Comparison of ENCODE assay signal across 8 cellular contexts in the genomic region with DNA sequence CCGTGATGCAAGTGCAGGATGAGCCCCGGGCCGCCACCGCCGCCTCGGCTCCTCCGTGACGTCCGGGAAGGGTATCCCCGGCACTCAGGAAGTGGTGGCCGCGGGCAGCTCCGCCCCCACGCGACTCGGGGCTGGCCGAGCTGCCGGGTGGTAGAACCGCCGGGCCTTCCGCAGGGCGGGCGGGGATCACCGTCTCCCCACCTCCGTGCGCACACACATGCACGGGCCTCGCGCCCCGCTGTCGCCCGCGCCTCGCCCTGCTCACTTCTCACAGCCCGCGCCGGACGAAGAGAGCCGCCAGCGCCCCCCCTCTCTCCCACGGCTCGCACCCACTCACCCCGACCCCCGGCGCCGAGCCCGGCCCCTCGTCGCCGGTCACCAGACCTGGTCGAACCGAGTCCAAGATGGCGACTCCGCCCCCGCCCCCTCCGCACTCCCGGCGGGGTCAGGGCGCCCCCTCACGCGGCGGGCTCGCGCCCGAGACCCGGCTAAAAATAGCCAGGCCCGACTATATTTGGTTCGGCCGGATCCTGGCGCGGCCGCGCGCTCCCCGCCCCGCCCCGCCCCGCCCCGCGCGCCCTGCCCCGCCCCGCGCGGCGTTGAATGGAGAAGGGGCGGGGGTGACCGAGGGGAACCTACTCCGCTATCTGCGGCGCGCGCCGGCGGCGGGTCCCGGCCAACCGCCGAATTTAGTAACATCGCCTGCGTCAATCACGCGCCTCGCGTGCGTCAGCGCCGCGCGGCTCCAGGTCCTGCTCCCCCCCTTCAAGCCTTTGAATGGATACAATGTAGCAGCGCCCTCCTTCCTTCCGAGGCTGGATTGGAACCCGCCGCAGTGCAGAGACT. TPM values are rescaled to one million over a fixed set of nuclear protein-coding genes. Genes with fewer than 3 reads are reported as not detected.
DNase-seq lines count a peak whose midpoint lies in the region; ATAC-seq, FAIRE-seq and TF ChIP-seq lines count a peak whose summit lies in the region.

No MANE protein-coding gene starts in this region.

- TF ChIP-seq POLR2A in GM18951 (IDR thresholded peaks at IDR 0.05; ENCODE audit: extremely low read depth, insufficient read depth, insufficient read length) = peak; percentile 90

- no peaks in the 10 kb centered on the region for H3K9me3 ChIP-seq in keratinocyte (ENCODE audit: control insufficient read depth, low read depth, low read length)

- peak; percentile 55 for ATAC-seq in HG03175 (IDR thresholded peaks at IDR 0.05; ENCODE audit: unreplicated experiment)

- peak overlapping the region; percentile 89 for H3K9ac ChIP-seq in keratinocyte (ENCODE audit: control insufficient read depth, extremely low read depth, insufficient read depth, low read length)

- H3K36me3 ChIP-seq in keratinocyte (ENCODE audit: control insufficient read depth in 2 of 2, extremely low read depth in 1 of 2, insufficient read depth in 2 of 2, low read length in 2 of 2) = no peaks in the 10 kb centered on the region

- peak overlapping the region; percentile 100 for H3K4me2 ChIP-seq in keratinocyte (ENCODE audit: control insufficient read depth, extremely low read depth, insufficient read depth, low read depth, low read length)

- no peaks in the 10 kb centered on the region for H4K20me1 ChIP-seq in keratinocyte (ENCODE audit: control insufficient read depth, extremely low read depth, insufficient read depth, low read length)

- H3K27ac ChIP-seq in keratinocyte (ENCODE audit: control insufficient read depth, insufficient read depth, low read length) = peak overlapping the region; percentile 82

- DNase-seq in AG09319 (ENCODE audit: extremely low read depth, low read depth) = peak; percentile 89
- DNase-seq in NCI-H2227 treated with DMSO at 0.1 percent for 48 hours (lab: John Stamatoyannopoulos, UW) = peak; percentile 79
- peak; percentile 83 to 93 (median 89) for DNase-seq in activated CD4-positive, CD25-positive, alpha-beta regulatory T cell (lab: John Stamatoyannopoulos, UW)
- peak; percentile 99 for DNase-seq in central memory CD4-positive, alpha-beta T cell
- peak; percentile 46 for DNase-seq in keratinocyte (ENCODE audit: low read depth, low spot score)
- peak; percentile 83 to 91 (median 90) for DNase-seq in stimulated activated CD4-positive, alpha-beta T cell treated with anti-CD3 and anti-CD28 coated beads, Interleukin-12 subunit alpha, Interleukin-12 subunit beta, amount 100 ng/mL, for 48 hours (ENCODE audit: low read depth in 2 of 3, low spot score in 1 of 3)

- in situ Hi-C loops in GM18951 (cut with MboI; ENCODE audit: low sequenced_read_pairs, unreplicated experiment) = loop anchor here (25.0 kb wide), 2 partner anchors 393 to 632 kb away; no protein-coding TSS in a partner anchor

- peak overlapping the region; percentile 87 for H2AFZ ChIP-seq in keratinocyte (ENCODE audit: control insufficient read depth, low read length)

- H3K4me1 ChIP-seq in keratinocyte (ENCODE audit: control insufficient read depth, extremely low read depth, insufficient read depth, low read length) = peaks cover 25% of the 10 kb centered on the region

- TF ChIP-seq CTCF in AG09319 (IDR thresholded peaks at IDR 0.05; ENCODE audit: low read depth, low read length) (peak; percentile 30), keratinocyte (optimal IDR thresholded peaks at IDR 0.05 in 1 of 3, IDR thresholded peaks at IDR 0.05 in 1 of 3, conservative IDR thresholded peaks at IDR 0.05 in 1 of 3; ENCODE audit: extremely low read depth in 1 of 3, insufficient read depth in 2 of 3, low read length in 3 of 3) (peak in 2 of 3 experiments; percentile 2 to 40)

- H3K79me2 ChIP-seq in keratinocyte (ENCODE audit: control insufficient read depth, insufficient read depth, low read length) = no peaks in the 10 kb centered on the region

- peak overlapping the region; percentile 73 to 86 (median 81) for H3K4me3 ChIP-seq in keratinocyte (ENCODE audit: control insufficient read depth in 2 of 3, extremely low read depth in 1 of 3, insufficient read depth in 2 of 3, low read depth in 1 of 3, low read length in 3 of 3)

- FAIRE-seq in keratinocyte (lab: Jason Lieb, UNC) = no peak

- H3K27me3 ChIP-seq in keratinocyte (ENCODE audit: control insufficient read depth, extremely low read depth, insufficient read depth, low read length) = peaks cover 22% of the 10 kb centered on the region

- dilution Hi-C loops in keratinocyte (cut with MboI; ENCODE audit: extremely low pct_ligation_motif_present, low sequenced_read_pairs) = no loop called here

- H3K9me1 ChIP-seq in keratinocyte (ENCODE audit: control insufficient read depth, extremely low read depth, insufficient read depth, low read length) = no peaks in the 10 kb centered on the region

RNA-seq across cellular contexts. Expression of gene NR4A3, which starts 2.0 kb away (rescaled TPM):
- polyA plus RNA-seq in keratinocyte = 0.13 to 0.16 TPM in 2 of 3 replicates, not detected in the other
- polyA plus RNA-seq in keratinocyte (2011; ENCODE audit: low read depth) = 0.32 TPM
- 0.02 and 0.09 TPM in 2 replicates for polyA plus RNA-seq in keratinocyte (2011; cell fraction: cytosol; rRNA removed)
- polyA plus RNA-seq in keratinocyte (2011; cell fraction: nucleus; rRNA removed) = 2.1 and 4.3 TPM in 2 replicates
- polyA plus RNA-seq in keratinocyte (2012; ENCODE audit: low replicate concordance) = 0.41 TPM in 1 of 2 replicates, not detected in the other
- polyA minus RNA-seq in keratinocyte = 1.1 to 1.2 TPM in 2 of 3 replicates, not detected in the other
- not detected for polyA minus RNA-seq in keratinocyte (2011; cell fraction: cytosol; rRNA and poly(A)+ RNA removed)
- polyA minus RNA-seq in keratinocyte (2011; cell fraction: nucleus; rRNA and poly(A)+ RNA removed) = 13.0 and 21.7 TPM in 2 replicates

Comparison
In these comparisons a context has a peak if more than half of its experiments do, and no peak if none do; other contexts are left out.
1. Peak in every context shown above with its lines: DNase-seq, ATAC-seq, H3K4me3 ChIP-seq and H3K27ac ChIP-seq.
2. DNase-seq: peak in every context shown above with its lines; median percentile 99 in central memory CD4-positive, alpha-beta T cell; 90 in stimulated activated CD4-positive, alpha-beta T cell treated with anti-CD3 and anti-CD28 coated beads, Interleukin-12 subunit alpha, Interleukin-12 subunit beta, amount 100 ng/mL, for 48 hours; 89 in AG09319; 89 in activated CD4-positive, CD25-positive, alpha-beta regulatory T cell; 79 in NCI-H2227 treated with DMSO at 0.1 percent for 48 hours; 46 in keratinocyte.